ENCODE assay signal across 1 cellular context in the genomic region with DNA sequence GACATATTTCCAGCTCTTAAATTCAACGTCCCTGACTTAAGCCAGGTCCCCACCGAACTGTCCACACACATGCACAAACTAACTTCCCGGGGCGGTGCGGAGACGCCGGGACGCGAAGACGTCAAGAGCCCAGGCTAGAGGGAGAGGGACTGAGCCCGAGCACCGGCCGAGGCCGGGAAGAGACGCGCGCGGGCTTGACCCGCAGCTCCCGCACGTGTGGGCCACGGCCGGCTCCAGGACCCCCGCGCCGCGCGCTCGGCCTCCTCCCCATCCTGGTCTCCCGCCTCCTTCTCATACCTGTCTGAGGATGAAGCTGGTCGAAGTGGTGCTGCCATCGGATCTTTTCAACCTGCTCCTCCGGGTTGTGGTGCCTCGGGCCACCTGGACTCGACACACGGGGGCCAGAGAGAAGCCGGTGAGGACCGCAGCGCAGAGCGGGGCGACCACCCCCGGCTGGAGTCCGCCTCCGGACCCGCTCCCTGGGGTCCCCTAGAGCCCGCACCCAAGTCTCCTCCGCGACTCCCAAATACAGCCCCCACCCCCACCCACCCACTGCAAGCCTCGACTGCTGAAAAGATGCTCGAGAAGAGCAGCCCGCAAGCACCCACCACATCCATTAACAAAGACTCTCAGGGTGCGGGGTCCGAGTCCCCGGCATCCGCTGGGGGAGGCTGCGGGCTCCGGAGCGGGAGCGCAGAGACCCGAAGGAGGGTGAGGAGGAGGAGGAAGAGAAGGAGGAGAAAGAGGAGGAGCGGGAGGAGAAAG.
A peak's percentile ranks its signal among the peaks of the same experiment; 100 is the strongest.
TF ChIP-seq lines count a peak whose summit lies in the region.

No MANE protein-coding gene starts in this region.

TF ChIP-seq in HepG2, 621 proteins besides CTCF, POLR2A, EP300 and RAD21 (continued from another document):
- TF ChIP-seq ZNF552 (CRISPR knock-in tag; IDR thresholded peaks at IDR 0.05; ENCODE audit: borderline replicate concordance) (0 out of 2 replicates have a peak, but pooled peaks have one; percentile 25), ZNF337 (CRISPR knock-in tag; IDR thresholded peaks at IDR 0.05; ENCODE audit: borderline replicate concordance, low read depth) (no peak), ZNF777 (CRISPR knock-in tag; IDR thresholded peaks at IDR 0.05) (peak; percentile 33; the same call in 1 of the 2 replicates), GFI1 (CRISPR knock-in tag; IDR thresholded peaks at IDR 0.05; ENCODE audit: borderline replicate concordance) (peak; percentile 37; the same call in 1 of the 2 replicates), FOXO1 (CRISPR knock-in tag; IDR thresholded peaks at IDR 0.05) (peak; percentile 33; the same call in 1 of the 2 replicates)
TF ChIP-seq in HepG2: peak in this region for 10.
